ENCODE assay signal across 1 cellular context in genomic region chr6:1136856-1137255, GRCh38.
TF ChIP-seq lines count a peak whose summit lies in the region.

No MANE protein-coding gene starts in this region.

TF ChIP-seq in IMR-90, 13 proteins besides CTCF, POLR2A, EP300 and RAD21 (continued from another document):
- no peak for TF ChIP-seq ELK1 (IDR thresholded peaks at IDR 0.05; ENCODE audit: borderline replicate concordance, low read depth, low read length)
- no peak for TF ChIP-seq USF2 (IDR thresholded peaks at IDR 0.05; ENCODE audit: low read depth, low read length)
- TF ChIP-seq MAFK (IDR thresholded peaks at IDR 0.05; ENCODE audit: low read depth, low read length): no peak
- no peak for TF ChIP-seq CHD1 (IDR thresholded peaks at IDR 0.05; ENCODE audit: low read depth, low read length)
